In genomic region chr2:208256849-208257813, GRCh38 we compare ENCODE assay signal across 8 cellular contexts. TPM values are rescaled to one million over a fixed set of nuclear protein-coding genes. Genes with fewer than 3 reads are reported as not detected.
DNase-seq lines count a peak whose midpoint lies in the region; ATAC-seq, FAIRE-seq and TF ChIP-seq lines count a peak whose summit lies in the region.
"Not testable (repeated sequence)": the region's sequence is repeated elsewhere in the genome, so short reads cannot be mapped to it uniquely, and the experiment has no call there.

No MANE protein-coding gene starts in this region.

- not testable (repeated sequence) for FAIRE-seq in pancreas (lab: Jason Lieb, UNC)

- H3K4me3 ChIP-seq in CD8-positive, alpha-beta memory T cell (ENCODE audit: low read length); astrocyte of the spinal cord (ENCODE audit: low read depth, low read length); right cardiac atrium (ENCODE audit: low read length); muscle layer of colon (ENCODE audit: low read depth in 1 of 2, low read length in 2 of 2); pancreas: not testable (repeated sequence)

- in situ Hi-C loops in astrocyte of the spinal cord (cut with HindIII; ENCODE audit: low sequenced_read_pairs), result not testable (repeated sequence)

- H3K9me3 ChIP-seq in CD8-positive, alpha-beta memory T cell (ENCODE audit: low read length); right cardiac atrium (ENCODE audit: control insufficient read depth, low read length); muscle layer of colon (ENCODE audit: low read length); pancreas: not testable (repeated sequence)

- TF ChIP-seq CTCF in astrocyte of the spinal cord (IDR thresholded peaks at IDR 0.05; ENCODE audit: low read depth, low read length); endothelial cell (IDR thresholded peaks at IDR 0.05; ENCODE audit: unreplicated experiment); pancreas (IDR thresholded peaks at IDR 0.05): not testable (repeated sequence)

- peaks cover 0 to 20% (median 4%) of the 10 kb centered on the region in 3 donors for H3K36me3 Mint-ChIP-seq in CD8-positive, alpha-beta memory T cell
- H3K36me3 Mint-ChIP-seq in T-helper 1 cell treated with Interleukin-12 subunit alpha and Interleukin-12 subunit beta and Interleukin-4 antibody, amounts not matched to agents 30 μg/mL and 1 μg/mL, for 36 hours (ENCODE audit: low read depth); endothelial cell (ENCODE audit: low read depth, unreplicated experiment): not testable (repeated sequence)

- not testable (repeated sequence) for H3K27me3 ChIP-seq in CD8-positive, alpha-beta memory T cell (ENCODE audit: insufficient read depth, low read length, poor library complexity, severe bottlenecking); right cardiac atrium (ENCODE audit: control insufficient read depth, insufficient read depth); muscle layer of colon (ENCODE audit: control insufficient read depth in 1 of 2, insufficient read depth in 2 of 2, low read length in 2 of 2); pancreas

- DNase-seq in CD8-positive, alpha-beta memory T cell; endothelial cell (ENCODE audit: low spot score); pancreas: not testable (repeated sequence)
- DNase-seq in astrocyte of the spinal cord (ENCODE audit: low read depth, low spot score), result peak; percentile 29
- DNase-seq in right cardiac atrium, result peak in 1 of 3 donors; percentile 57
- peak; percentile 27 for DNase-seq in superior temporal gyrus (ENCODE audit: extremely low spot score)

- peaks cover 19 to 30% (median 23%) of the 10 kb centered on the region in 3 donors for H3K4me1 Mint-ChIP-seq in CD8-positive, alpha-beta memory T cell
- peaks cover 18% of the 10 kb centered on the region for H3K4me1 Mint-ChIP-seq in T-helper 1 cell treated with Interleukin-12 subunit alpha and Interleukin-12 subunit beta and Interleukin-4 antibody, amounts not matched to agents 30 μg/mL and 1 μg/mL, for 36 hours (ENCODE audit: low read depth)
- peaks cover 24% of the 10 kb centered on the region for H3K4me1 Mint-ChIP-seq in endothelial cell (ENCODE audit: unreplicated experiment)

- POLR2A ChIA-PET in CD8-positive, alpha-beta memory T cell (lab: Charles Lee), result not testable (repeated sequence)

- 49% methylated on average over 12 of the region's 12 CpGs for WGBS in right cardiac atrium
- WGBS in pancreas, 2 donors, result 27 to 28% methylated on average over 12 of the region's 12 CpGs

- ATAC-seq in right cardiac atrium, pancreas: not testable (repeated sequence)

- H3K4me3 Mint-ChIP-seq in CD8-positive, alpha-beta memory T cell, result peak overlapping the region in 6 of 7 donors; percentile 4 to 99 (median 55)
- H3K4me3 Mint-ChIP-seq in T-helper 1 cell treated with Interleukin-12 subunit alpha and Interleukin-12 subunit beta and Interleukin-4 antibody, amounts not matched to agents 30 μg/mL and 1 μg/mL, for 36 hours, result peak overlapping the region; percentile 12
- H3K4me3 Mint-ChIP-seq in endothelial cell (ENCODE audit: unreplicated experiment), result peak overlapping the region; percentile 24

- not testable (repeated sequence) for H3K9ac ChIP-seq in muscle layer of colon (ENCODE audit: low read length)

- H3K27ac Mint-ChIP-seq in CD8-positive, alpha-beta memory T cell, result peak overlapping the region in 1 of 8 donors; percentile 3
- H3K27ac Mint-ChIP-seq in T-helper 1 cell treated with Interleukin-12 subunit alpha and Interleukin-12 subunit beta and Interleukin-4 antibody, amounts not matched to agents 30 μg/mL and 1 μg/mL, for 36 hours; endothelial cell (ENCODE audit: unreplicated experiment): not testable (repeated sequence)

- H3K27ac ChIP-seq in CD8-positive, alpha-beta memory T cell (ENCODE audit: low read depth, low read length), result not testable (repeated sequence)
- peak overlapping the region; percentile 67 for H3K27ac ChIP-seq in right cardiac atrium (ENCODE audit: low read length)
- H3K27ac ChIP-seq in muscle layer of colon (ENCODE audit: low read depth, low read length), result peak overlapping the region; percentile 12
- peak overlapping the region in 3 of 4 donors; percentile 26 to 43 (median 41) for H3K27ac ChIP-seq in pancreas

- intact Hi-C loops in right cardiac atrium (cut with DNase I); pancreas (cut with DNase I): not testable (repeated sequence)

- CTCF ChIA-PET in CD8-positive, alpha-beta memory T cell (lab: Charles Lee), result interaction anchor here (1.4 to 6.6 kb wide), 2 partner anchors 9 to 11 kb away, joined by 7 to 89 read pairs; partner anchors contain the start of gene PIKFYVE

- not testable (repeated sequence) for H3K36me3 ChIP-seq in CD8-positive, alpha-beta memory T cell (ENCODE audit: insufficient read depth, low read length); muscle layer of colon (ENCODE audit: insufficient read depth, low read length); pancreas

- not testable (repeated sequence) for H3K27me3 Mint-ChIP-seq in CD8-positive, alpha-beta memory T cell; T-helper 1 cell treated with Interleukin-12 subunit alpha and Interleukin-12 subunit beta and Interleukin-4 antibody, amounts not matched to agents 30 μg/mL and 1 μg/mL, for 36 hours (ENCODE audit: low read depth); endothelial cell (ENCODE audit: unreplicated experiment)

- not testable (repeated sequence) for H3K9me3 Mint-ChIP-seq in CD8-positive, alpha-beta memory T cell; T-helper 1 cell treated with Interleukin-12 subunit alpha and Interleukin-12 subunit beta and Interleukin-4 antibody, amounts not matched to agents 30 μg/mL and 1 μg/mL, for 36 hours; endothelial cell (ENCODE audit: unreplicated experiment)

- peaks cover 12% of the 10 kb centered on the region for H3K4me1 ChIP-seq in CD8-positive, alpha-beta memory T cell (ENCODE audit: insufficient read depth, low read length)
- H3K4me1 ChIP-seq in right cardiac atrium (ENCODE audit: control insufficient read depth, insufficient read depth, low read length), result not testable (repeated sequence)
- H3K4me1 ChIP-seq in muscle layer of colon (ENCODE audit: insufficient read depth, low read length), result peaks cover 19% of the 10 kb centered on the region
- H3K4me1 ChIP-seq in pancreas, result peaks cover 8 to 22% (median 16%) of the 10 kb centered on the region in 3 donors

RNA-seq across cellular contexts. Expression of gene IDH1, which starts 2.3 kb away (rescaled TPM):
- 10 to 100 TPM; 18.9 to 21.5 TPM for total RNA-seq in CD8-positive, alpha-beta memory T cell
- polyA plus RNA-seq in CD8-positive, alpha-beta memory T cell, result 5.8 TPM
- 171 TPM for total RNA-seq in endothelial cell (ENCODE audit: unreplicated experiment)
- 10 to 100 TPM; 27.0 to 45.0 (median 37.2) TPM for total RNA-seq in right cardiac atrium
- polyA plus RNA-seq in right cardiac atrium, result 18.2 TPM
- total RNA-seq in pancreas, result 10 to 100 TPM; 16.7 to 57.8 (median 43.1) TPM
- polyA plus RNA-seq in pancreas, result 10 to 100 TPM; 14.2 to 24.5 TPM

RNA-seq across cellular contexts. Expression of gene PIKFYVE, which starts 8.9 kb away (rescaled TPM):
- total RNA-seq in CD8-positive, alpha-beta memory T cell, result 10 to 100 TPM; 14.1 to 14.8 TPM
- polyA plus RNA-seq in CD8-positive, alpha-beta memory T cell, result 7.0 TPM
- total RNA-seq in endothelial cell (ENCODE audit: unreplicated experiment) (52.7 TPM), right cardiac atrium (10 to 100 TPM; 17.2 to 20.4 (median 19.9) TPM), pancreas (10 to 100 TPM; 11.5 to 16.1 (median 14.2) TPM)
- polyA plus RNA-seq in right cardiac atrium (5.0 TPM), pancreas (1 to 10 TPM; 6.0 to 7.3 TPM)
